24 cellular contexts compared by ENCODE assay signal in genomic region chr12:120480211-120480610, GRCh38.
DNase-seq lines count a peak whose midpoint lies in the region; ATAC-seq lines count a peak whose summit lies in the region.
"Had no signal": no experiment of that assay in that cellular context is flagged by ENCODE, and none has a peak within 500 bp of the region (broad histone marks: within the 10 kb centered on the region; RNA-seq: fewer than 3 reads in every experiment).

No MANE protein-coding gene starts in this region.

- peak overlapping the region; percentile 15 for H3K27ac ChIP-seq in angular gyrus (ENCODE audit: low read depth, low read length)
- no peak overlapping the region for H3K27ac ChIP-seq in iPS-20b (ENCODE audit: low read length)
- H3K27ac ChIP-seq in substantia nigra (ENCODE audit: low read depth, low read length, poor library complexity, severe bottlenecking) = peak overlapping the region; percentile 18
- H3K27ac ChIP-seq: GM23248, KMS-11, pancreas, SJCRH30, thyroid gland had no signal

- H3K27me3 ChIP-seq in NT2/D1 (ENCODE audit: insufficient read depth, insufficient read length) = no peaks in the 10 kb centered on the region
- H3K27me3 ChIP-seq in iPS-20b (ENCODE audit: insufficient read depth, low read length) = no peaks in the 10 kb centered on the region
- H3K27me3 ChIP-seq: pancreas, SJCRH30, thyroid gland had no signal

- H3K4me1 ChIP-seq in NT2/D1 (ENCODE audit: insufficient read depth, insufficient read length) (no peaks in the 10 kb centered on the region), iPS-20b (ENCODE audit: insufficient read depth, low read length) (no peaks in the 10 kb centered on the region)
- H3K4me1 ChIP-seq: pancreas, SJCRH30, thyroid gland had no signal

- H3K36me3 ChIP-seq in NT2/D1 (ENCODE audit: insufficient read depth, insufficient read length, low read length) (peaks cover 2% of the 10 kb centered on the region), iPS-20b (ENCODE audit: insufficient read depth, low read depth, low read length) (no peaks in the 10 kb centered on the region)
- H3K36me3 ChIP-seq: pancreas, SJCRH30, thyroid gland had no signal

- H3K4me3 ChIP-seq in NT2/D1 (ENCODE audit: insufficient read length, low read depth) (no peak overlapping the region), iPS-20b (ENCODE audit: low read length) (no peak overlapping the region)
- H3K4me3 ChIP-seq: GM23248, pancreas, SJCRH30, thyroid gland had no signal

- H3K9me3 ChIP-seq in NT2/D1 (ENCODE audit: insufficient read depth, low read length) (no peaks in the 10 kb centered on the region), iPS-20b (ENCODE audit: insufficient read depth, low read depth, low read length) (no peaks in the 10 kb centered on the region)
- H3K9me3 ChIP-seq: pancreas, SJCRH30, thyroid gland had no signal

- ATAC-seq in GM19463 (IDR thresholded peaks at IDR 0.05; ENCODE audit: unreplicated experiment) = no peak
- ATAC-seq in HG02870 (IDR thresholded peaks at IDR 0.05; ENCODE audit: unreplicated experiment) = no peak
- ATAC-seq: pancreas had no signal

- H3K9ac ChIP-seq in NT2/D1 (ENCODE audit: insufficient read length, low read depth) = peak overlapping the region; percentile 4
- peak overlapping the region; percentile 17; the same call in 1 of the 2 replicates for H3K9ac ChIP-seq in iPS-20b (ENCODE audit: low read depth, low read length)
- H3K9ac ChIP-seq: GM23248, KMS-11 had no signal

- DNase-seq in NT2/D1 (ENCODE audit: low read depth, low spot score) = no peak
- peak in 1 of 49 donors; percentile 3 for DNase-seq in substantia nigra (lab: John Stamatoyannopoulos, UW)
- DNase-seq in NCI-H345 treated with DMSO at 0.1 percent for 48 hours (lab: John Stamatoyannopoulos, UW; ENCODE audit: unreplicated experiment) = no peak
- DNase-seq: activated CD4-positive, CD25-positive, alpha-beta regulatory T cell treated with anti-CD3 and anti-CD28 coated beads, Interleukin-2, amount 50 U/mL, for 72 hours; CD4-positive, alpha-beta T cell; effector memory CD4-positive, alpha-beta T cell; GDM1; GM23248; hippocampal formation; MV-4-11; NCI-H524; nephron progenitor cell; NK-92 treated with Interleukin-12 subunit alpha and Interleukin-12 subunit beta, amount 100 ng/mL, for 24 hours; pancreas; SJCRH30; stimulated activated CD4-positive, alpha-beta T cell treated with anti-CD3 and anti-CD28 coated beads, Interleukin-4, amount 100 ng/mL, for 24 hours; stimulated activated naive CD4-positive, alpha-beta T cell treated with Interleukin-2 at 50 U/mL for 16 hours; T-helper 1 cell; thyroid gland had no signal
